ENCODE assay signal across 13 cellular contexts in genomic region chr10:99777918-99778716, GRCh38.
A peak's percentile ranks its signal among the peaks of the same experiment; 100 is the strongest.
DNase-seq lines count a peak whose midpoint lies in the region; ATAC-seq, FAIRE-seq and TF ChIP-seq lines count a peak whose summit lies in the region.
"Had no signal": no experiment of that assay in that cellular context is flagged by ENCODE, and none has a peak within 500 bp of the region (broad histone marks: within the 10 kb centered on the region; RNA-seq: fewer than 3 reads in every experiment).

No MANE protein-coding gene starts in this region.

- H3K4me1 Mint-ChIP-seq in central memory CD8-positive, alpha-beta T cell: no peaks in the 10 kb centered on the region

- H3K27ac Mint-ChIP-seq in central memory CD8-positive, alpha-beta T cell (ENCODE audit: low read depth): peak overlapping the region; percentile 81

- no peaks in the 10 kb centered on the region for H3K9me3 Mint-ChIP-seq in central memory CD8-positive, alpha-beta T cell

- DNase-seq in GM18507 (ENCODE audit: extremely low spot score, insufficient read length, low read depth) (no peak), MM.1S (peak; percentile 17), DMS79 treated with DMSO at 0.1 percent for 48 hours (lab: John Stamatoyannopoulos, UW) (no peak), substantia nigra (lab: John Stamatoyannopoulos, UW) (no peak)
- DNase-seq in central memory CD8-positive, alpha-beta T cell (ENCODE audit: low spot score in 2 of 2): no peak
- DNase-seq: activated CD8-positive, alpha-beta memory T cell treated with anti-CD3 and anti-CD28 coated beads, Interleukin-2, amount 50 U/mL, for 48 hours; kidney; posterior cingulate gyrus; T-helper 2 cell had no signal

- H3K27me3 Mint-ChIP-seq in central memory CD8-positive, alpha-beta T cell: peaks cover 7% of the 10 kb centered on the region

- peaks cover 2% of the 10 kb centered on the region for H3K36me3 Mint-ChIP-seq in central memory CD8-positive, alpha-beta T cell (ENCODE audit: insufficient read depth)

- H3K27ac ChIP-seq in MM.1S (ENCODE audit: low read length): no peak overlapping the region
- peak overlapping the region; percentile 75 for H3K27ac ChIP-seq in neutrophil
- no peak overlapping the region for H3K27ac ChIP-seq in substantia nigra (ENCODE audit: low read depth, low read length, poor library complexity, severe bottlenecking)

- no peaks in the 10 kb centered on the region for H3K79me2 ChIP-seq in MM.1S (ENCODE audit: low read length)

- no peak for TF ChIP-seq CTCF in MM.1S (IDR thresholded peaks at IDR 0.05; ENCODE audit: low read length)
- TF ChIP-seq CTCF in neutrophil (IDR thresholded peaks at IDR 0.05): no peak

- H3K9ac ChIP-seq in MM.1S (ENCODE audit: low read length): no peak overlapping the region

- ATAC-seq in central memory CD8-positive, alpha-beta T cell (replicated peaks; ENCODE audit: extremely low read depth, poor library complexity, severe bottlenecking): no peak
- ATAC-seq in HG03139 (IDR thresholded peaks at IDR 0.05; ENCODE audit: unreplicated experiment): no peak
- no peak for ATAC-seq in GM18519 (IDR thresholded peaks at IDR 0.05; ENCODE audit: low FRiP score, unreplicated experiment)

- no peaks in the 10 kb centered on the region for H3F3A ChIP-seq in MM.1S (ENCODE audit: insufficient read depth, low read length)

- peak; percentile 41 for FAIRE-seq in GM18507 (lab: Jason Lieb, UNC)
- FAIRE-seq: kidney had no signal

- no peaks in the 10 kb centered on the region for H4K20me1 ChIP-seq in MM.1S (ENCODE audit: insufficient read depth, low read length)

- no peak overlapping the region for H3K4me2 ChIP-seq in MM.1S (ENCODE audit: low read depth, low read length)

- no peak overlapping the region for H2AFZ ChIP-seq in MM.1S (ENCODE audit: low read length)

- no peaks in the 10 kb centered on the region for H3K36me3 ChIP-seq in MM.1S (replicated peaks; ENCODE audit: insufficient read depth, low read length)
- H3K36me3 ChIP-seq in neutrophil: no peaks in the 10 kb centered on the region
- H3K36me3 ChIP-seq: tibial nerve had no signal

- no peaks in the 10 kb centered on the region for H3K9me2 ChIP-seq in MM.1S (replicated peaks; ENCODE audit: insufficient read depth, low read length)

- H3K9me3 ChIP-seq in MM.1S (replicated peaks; ENCODE audit: insufficient read depth, low read length) (no peaks in the 10 kb centered on the region), neutrophil (no peaks in the 10 kb centered on the region)
- H3K9me3 ChIP-seq: tibial nerve had no signal

- H3K27me3 ChIP-seq in MM.1S (replicated peaks; ENCODE audit: insufficient read depth, low read length) (no peaks in the 10 kb centered on the region), neutrophil (no peaks in the 10 kb centered on the region)
- H3K27me3 ChIP-seq: tibial nerve had no signal

- H3K4me1 ChIP-seq in MM.1S (ENCODE audit: low read length): no peaks in the 10 kb centered on the region
- H3K4me1 ChIP-seq in neutrophil (ENCODE audit: control insufficient read depth in 1 of 2, insufficient read depth in 1 of 2, low read depth in 1 of 2, low read length in 1 of 2): peaks cover 45 to 57% of the 10 kb centered on the region in 2 experiments
- H3K4me1 ChIP-seq: tibial nerve had no signal

- H3K4me3 Mint-ChIP-seq in central memory CD8-positive, alpha-beta T cell: no peak overlapping the region

- no peak overlapping the region for H3K4me3 ChIP-seq in MM.1S (ENCODE audit: low read length)
- H3K4me3 ChIP-seq in neutrophil (ENCODE audit: low read depth in 1 of 2, low read length in 1 of 2): no peak overlapping the region
- H3K4me3 ChIP-seq: tibial nerve had no signal
